1 cellular context compared by ENCODE assay signal in the genomic region with DNA sequence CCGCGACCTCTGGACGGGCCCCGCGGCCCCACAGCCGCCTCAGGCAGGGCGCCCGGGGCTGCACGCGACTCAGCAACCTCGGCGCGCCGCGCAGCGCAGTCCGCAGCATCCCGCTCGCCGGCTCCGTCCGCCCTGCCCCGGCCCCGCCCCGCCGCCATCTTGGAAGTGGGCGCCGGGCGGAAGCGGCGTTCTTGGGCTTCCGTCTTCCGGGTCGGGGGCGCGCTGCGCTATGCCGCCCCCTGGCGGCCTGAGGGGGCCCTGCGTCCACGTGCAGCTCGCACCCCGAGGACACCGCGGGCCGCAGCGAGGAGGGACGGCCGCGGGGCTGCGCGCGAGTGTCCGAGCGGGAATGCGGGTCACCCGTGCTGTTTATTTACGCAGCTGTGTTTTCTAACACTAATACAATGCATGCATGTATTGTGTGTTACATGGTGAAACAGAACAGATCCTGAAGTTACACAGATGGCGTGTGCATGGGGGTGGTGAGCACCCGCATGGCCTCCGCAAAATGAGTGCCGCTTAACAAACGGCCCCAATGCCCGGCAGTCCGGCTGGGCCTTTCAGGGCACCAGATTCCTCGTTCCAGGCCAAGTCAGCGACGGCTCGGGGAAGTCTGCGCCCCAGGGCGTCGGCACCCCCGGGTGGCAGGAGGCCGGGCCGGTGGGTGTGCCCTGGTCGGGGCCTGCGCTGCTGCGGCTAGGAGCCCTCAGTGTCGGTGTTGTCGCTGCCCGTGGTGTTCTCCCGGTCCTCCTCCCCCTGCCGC.
A peak's percentile ranks its signal among the peaks of the same experiment; 100 is the strongest.
TF ChIP-seq lines count a peak whose summit lies in the region.

A gene (minus strand): TSS at position 139 of the 763 bp plus-strand sequence. CDS start 30 bp downstream, at position 109.

TF ChIP-seq in HepG2, 621 proteins besides CTCF, POLR2A, EP300 and RAD21 (continued from another document and continues in another):
- TF ChIP-seq, protein P1, sequence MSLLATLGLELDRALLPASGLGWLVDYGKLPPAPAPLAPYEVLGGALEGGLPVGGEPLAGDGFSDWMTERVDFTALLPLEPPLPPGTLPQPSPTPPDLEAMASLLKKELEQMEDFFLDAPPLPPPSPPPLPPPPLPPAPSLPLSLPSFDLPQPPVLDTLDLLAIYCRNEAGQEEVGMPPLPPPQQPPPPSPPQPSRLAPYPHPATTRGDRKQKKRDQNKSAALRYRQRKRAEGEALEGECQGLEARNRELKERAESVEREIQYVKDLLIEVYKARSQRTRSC (CRISPR knock-in tag; IDR thresholded peaks at IDR 0.05; ENCODE audit: low read depth), result 0 out of 2 replicates have a peak, but pooled peaks have one; percentile 83
- TF ChIP-seq PLRG1 (conservative IDR thresholded peaks at IDR 0.05) (no peak), ZSCAN22 (CRISPR knock-in tag; IDR thresholded peaks at IDR 0.05) (peak; percentile 79; the same call in 1 of the 2 replicates), ZNF10 (CRISPR knock-in tag; IDR thresholded peaks at IDR 0.05; ENCODE audit: borderline replicate concordance, low read depth) (no peak), ZNF431 (CRISPR knock-in tag; IDR thresholded peaks at IDR 0.05; ENCODE audit: borderline replicate concordance, low read depth) (peak; percentile 74; the same call in 1 of the 2 replicates), PHF5A (CRISPR knock-in tag; IDR thresholded peaks at IDR 0.05; ENCODE audit: low read depth, unreplicated experiment) (no peak), ELF3 (CRISPR knock-in tag; IDR thresholded peaks at IDR 0.05) (peak; percentile 97), HDAC6 (IDR thresholded peaks at IDR 0.05; ENCODE audit: low read depth, low read length) (no peak), MTF2 (CRISPR knock-in tag; IDR thresholded peaks at IDR 0.05; ENCODE audit: borderline replicate concordance) (no peak), SP1 (IDR thresholded peaks at IDR 0.05) (no peak), SP1 (CRISPR knock-in tag; IDR thresholded peaks at IDR 0.05) (peak; percentile 64), MAZ (IDR thresholded peaks at IDR 0.05; ENCODE audit: borderline replicate concordance, low read depth, low read length) (no peak; the same call in 1 of the 2 replicates), MAZ (CRISPR knock-in tag; IDR thresholded peaks at IDR 0.05; ENCODE audit: low read depth) (peak; percentile 93), SNAPC2 (CRISPR knock-in tag; IDR thresholded peaks at IDR 0.05) (0 out of 2 replicates have a peak, but pooled peaks have one; percentile 31), HMGA1 (CRISPR knock-in tag; conservative IDR thresholded peaks at IDR 0.05) (no peak), NCOA2 (CRISPR knock-in tag; IDR thresholded peaks at IDR 0.05) (no peak), EEA1 (CRISPR knock-in tag; IDR thresholded peaks at IDR 0.05; ENCODE audit: borderline replicate concordance) (no peak), HMG20A (CRISPR knock-in tag; IDR thresholded peaks at IDR 0.05; ENCODE audit: borderline replicate concordance) (no peak), CAMTA2 (CRISPR knock-in tag; IDR thresholded peaks at IDR 0.05; ENCODE audit: borderline replicate concordance) (no peak), POGZ (CRISPR knock-in tag; IDR thresholded peaks at IDR 0.05) (0 out of 2 replicates have a peak, but pooled peaks have one; percentile 34), ZNF12 (CRISPR knock-in tag; IDR thresholded peaks at IDR 0.05) (peak; percentile 44; the same call in 1 of the 2 replicates), ZNF589 (CRISPR knock-in tag; conservative IDR thresholded peaks at IDR 0.05) (peak; percentile 85), TBX3 (IDR thresholded peaks at IDR 0.05; ENCODE audit: borderline replicate concordance) (peak; percentile 63), SAP130 (CRISPR knock-in tag; IDR thresholded peaks at IDR 0.05; ENCODE audit: low read depth) (peak; percentile 94), TSC22D2 (CRISPR knock-in tag; IDR thresholded peaks at IDR 0.05; ENCODE audit: borderline replicate concordance) (peak; percentile 91), SMARCE1 (IDR thresholded peaks at IDR 0.05; ENCODE audit: borderline replicate concordance) (no peak), ZNF766 (CRISPR knock-in tag; IDR thresholded peaks at IDR 0.05; ENCODE audit: borderline replicate concordance) (peak; percentile 87; the same call in 1 of the 2 replicates), NFE2L2 (IDR thresholded peaks at IDR 0.05; ENCODE audit: low read length) (no peak), ZNF713 (CRISPR knock-in tag; IDR thresholded peaks at IDR 0.05) (no peak), ZNF256 (CRISPR knock-in tag; conservative IDR thresholded peaks at IDR 0.05) (no peak), ZNF225 (CRISPR knock-in tag; IDR thresholded peaks at IDR 0.05) (no peak; the same call in 1 of the 2 replicates), SMARCC2 (IDR thresholded peaks at IDR 0.05) (no peak)
- TF ChIP-seq, protein P2, sequence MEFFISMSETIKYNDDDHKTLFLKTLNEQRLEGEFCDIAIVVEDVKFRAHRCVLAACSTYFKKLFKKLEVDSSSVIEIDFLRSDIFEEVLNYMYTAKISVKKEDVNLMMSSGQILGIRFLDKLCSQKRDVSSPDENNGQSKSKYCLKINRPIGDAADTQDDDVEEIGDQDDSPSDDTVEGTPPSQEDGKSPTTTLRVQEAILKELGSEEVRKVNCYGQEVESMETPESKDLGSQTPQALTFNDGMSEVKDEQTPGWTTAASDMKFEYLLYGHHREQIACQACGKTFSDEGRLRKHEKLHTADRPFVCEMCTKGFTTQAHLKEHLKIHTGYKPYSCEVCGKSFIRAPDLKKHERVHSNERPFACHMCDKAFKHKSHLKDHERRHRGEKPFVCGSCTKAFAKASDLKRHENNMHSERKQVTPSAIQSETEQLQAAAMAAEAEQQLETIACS (CRISPR knock-in tag; IDR thresholded peaks at IDR 0.05), result peak; percentile 94
- TF ChIP-seq, protein P3, sequence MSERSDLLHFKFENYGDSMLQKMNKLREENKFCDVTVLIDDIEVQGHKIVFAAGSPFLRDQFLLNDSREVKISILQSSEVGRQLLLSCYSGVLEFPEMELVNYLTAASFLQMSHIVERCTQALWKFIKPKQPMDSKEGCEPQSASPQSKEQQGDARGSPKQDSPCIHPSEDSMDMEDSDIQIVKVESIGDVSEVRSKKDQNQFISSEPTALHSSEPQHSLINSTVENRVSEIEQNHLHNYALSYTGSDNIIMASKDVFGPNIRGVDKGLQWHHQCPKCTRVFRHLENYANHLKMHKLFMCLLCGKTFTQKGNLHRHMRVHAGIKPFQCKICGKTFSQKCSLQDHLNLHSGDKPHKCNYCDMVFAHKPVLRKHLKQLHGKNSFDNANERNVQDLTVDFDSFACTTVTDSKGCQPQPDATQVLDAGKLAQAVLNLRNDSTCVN (CRISPR knock-in tag; IDR thresholded peaks at IDR 0.05; ENCODE audit: borderline replicate concordance), result peak; percentile 21; the same call in 1 of the 2 replicates
- TF ChIP-seq, protein P4, sequence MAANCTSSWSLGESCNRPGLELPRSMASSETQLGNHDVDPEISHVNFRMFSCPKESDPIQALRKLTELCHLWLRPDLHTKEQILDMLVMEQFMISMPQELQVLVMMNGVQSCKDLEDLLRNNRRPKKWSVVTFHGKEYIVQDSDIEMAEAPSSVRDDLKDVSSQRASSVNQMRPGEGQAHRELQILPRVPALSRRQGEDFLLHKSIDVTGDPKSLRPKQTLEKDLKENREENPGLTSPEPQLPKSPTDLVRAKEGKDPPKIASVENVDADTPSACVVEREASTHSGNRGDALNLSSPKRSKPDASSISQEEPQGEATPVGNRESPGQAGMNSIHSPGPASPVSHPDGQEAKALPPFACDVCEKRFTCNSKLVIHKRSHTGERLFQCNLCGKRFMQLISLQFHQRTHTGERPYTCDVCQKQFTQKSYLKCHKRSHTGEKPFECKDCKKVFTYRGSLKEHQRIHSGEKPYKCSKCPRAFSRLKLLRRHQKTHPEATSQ (CRISPR knock-in tag; IDR thresholded peaks at IDR 0.05; ENCODE audit: borderline replicate concordance), result peak; percentile 88
- TF ChIP-seq, protein P5, sequence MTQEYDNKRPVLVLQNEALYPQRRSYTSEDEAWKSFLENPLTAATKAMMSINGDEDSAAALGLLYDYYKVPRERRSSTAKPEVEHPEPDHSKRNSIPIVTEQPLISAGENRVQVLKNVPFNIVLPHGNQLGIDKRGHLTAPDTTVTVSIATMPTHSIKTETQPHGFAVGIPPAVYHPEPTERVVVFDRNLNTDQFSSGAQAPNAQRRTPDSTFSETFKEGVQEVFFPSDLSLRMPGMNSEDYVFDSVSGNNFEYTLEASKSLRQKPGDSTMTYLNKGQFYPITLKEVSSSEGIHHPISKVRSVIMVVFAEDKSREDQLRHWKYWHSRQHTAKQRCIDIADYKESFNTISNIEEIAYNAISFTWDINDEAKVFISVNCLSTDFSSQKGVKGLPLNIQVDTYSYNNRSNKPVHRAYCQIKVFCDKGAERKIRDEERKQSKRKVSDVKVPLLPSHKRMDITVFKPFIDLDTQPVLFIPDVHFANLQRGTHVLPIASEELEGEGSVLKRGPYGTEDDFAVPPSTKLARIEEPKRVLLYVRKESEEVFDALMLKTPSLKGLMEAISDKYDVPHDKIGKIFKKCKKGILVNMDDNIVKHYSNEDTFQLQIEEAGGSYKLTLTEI (CRISPR knock-in tag; conservative IDR thresholded peaks at IDR 0.05), result no peak
- TF ChIP-seq, protein P6, sequence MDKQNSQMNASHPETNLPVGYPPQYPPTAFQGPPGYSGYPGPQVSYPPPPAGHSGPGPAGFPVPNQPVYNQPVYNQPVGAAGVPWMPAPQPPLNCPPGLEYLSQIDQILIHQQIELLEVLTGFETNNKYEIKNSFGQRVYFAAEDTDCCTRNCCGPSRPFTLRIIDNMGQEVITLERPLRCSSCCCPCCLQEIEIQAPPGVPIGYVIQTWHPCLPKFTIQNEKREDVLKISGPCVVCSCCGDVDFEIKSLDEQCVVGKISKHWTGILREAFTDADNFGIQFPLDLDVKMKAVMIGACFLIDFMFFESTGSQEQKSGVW (CRISPR knock-in tag; IDR thresholded peaks at IDR 0.05; ENCODE audit: borderline replicate concordance), result no peak
- TF ChIP-seq, protein P7, sequence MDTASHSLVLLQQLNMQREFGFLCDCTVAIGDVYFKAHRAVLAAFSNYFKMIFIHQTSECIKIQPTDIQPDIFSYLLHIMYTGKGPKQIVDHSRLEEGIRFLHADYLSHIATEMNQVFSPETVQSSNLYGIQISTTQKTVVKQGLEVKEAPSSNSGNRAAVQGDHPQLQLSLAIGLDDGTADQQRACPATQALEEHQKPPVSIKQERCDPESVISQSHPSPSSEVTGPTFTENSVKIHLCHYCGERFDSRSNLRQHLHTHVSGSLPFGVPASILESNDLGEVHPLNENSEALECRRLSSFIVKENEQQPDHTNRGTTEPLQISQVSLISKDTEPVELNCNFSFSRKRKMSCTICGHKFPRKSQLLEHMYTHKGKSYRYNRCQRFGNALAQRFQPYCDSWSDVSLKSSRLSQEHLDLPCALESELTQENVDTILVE (CRISPR knock-in tag; IDR thresholded peaks at IDR 0.05), result no peak
- TF ChIP-seq, protein P8, sequence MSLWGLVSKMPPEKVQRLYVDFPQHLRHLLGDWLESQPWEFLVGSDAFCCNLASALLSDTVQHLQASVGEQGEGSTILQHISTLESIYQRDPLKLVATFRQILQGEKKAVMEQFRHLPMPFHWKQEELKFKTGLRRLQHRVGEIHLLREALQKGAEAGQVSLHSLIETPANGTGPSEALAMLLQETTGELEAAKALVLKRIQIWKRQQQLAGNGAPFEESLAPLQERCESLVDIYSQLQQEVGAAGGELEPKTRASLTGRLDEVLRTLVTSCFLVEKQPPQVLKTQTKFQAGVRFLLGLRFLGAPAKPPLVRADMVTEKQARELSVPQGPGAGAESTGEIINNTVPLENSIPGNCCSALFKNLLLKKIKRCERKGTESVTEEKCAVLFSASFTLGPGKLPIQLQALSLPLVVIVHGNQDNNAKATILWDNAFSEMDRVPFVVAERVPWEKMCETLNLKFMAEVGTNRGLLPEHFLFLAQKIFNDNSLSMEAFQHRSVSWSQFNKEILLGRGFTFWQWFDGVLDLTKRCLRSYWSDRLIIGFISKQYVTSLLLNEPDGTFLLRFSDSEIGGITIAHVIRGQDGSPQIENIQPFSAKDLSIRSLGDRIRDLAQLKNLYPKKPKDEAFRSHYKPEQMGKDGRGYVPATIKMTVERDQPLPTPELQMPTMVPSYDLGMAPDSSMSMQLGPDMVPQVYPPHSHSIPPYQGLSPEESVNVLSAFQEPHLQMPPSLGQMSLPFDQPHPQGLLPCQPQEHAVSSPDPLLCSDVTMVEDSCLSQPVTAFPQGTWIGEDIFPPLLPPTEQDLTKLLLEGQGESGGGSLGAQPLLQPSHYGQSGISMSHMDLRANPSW (CRISPR knock-in tag; IDR thresholded peaks at IDR 0.05; ENCODE audit: borderline replicate concordance), result no peak
- TF ChIP-seq, protein P9, sequence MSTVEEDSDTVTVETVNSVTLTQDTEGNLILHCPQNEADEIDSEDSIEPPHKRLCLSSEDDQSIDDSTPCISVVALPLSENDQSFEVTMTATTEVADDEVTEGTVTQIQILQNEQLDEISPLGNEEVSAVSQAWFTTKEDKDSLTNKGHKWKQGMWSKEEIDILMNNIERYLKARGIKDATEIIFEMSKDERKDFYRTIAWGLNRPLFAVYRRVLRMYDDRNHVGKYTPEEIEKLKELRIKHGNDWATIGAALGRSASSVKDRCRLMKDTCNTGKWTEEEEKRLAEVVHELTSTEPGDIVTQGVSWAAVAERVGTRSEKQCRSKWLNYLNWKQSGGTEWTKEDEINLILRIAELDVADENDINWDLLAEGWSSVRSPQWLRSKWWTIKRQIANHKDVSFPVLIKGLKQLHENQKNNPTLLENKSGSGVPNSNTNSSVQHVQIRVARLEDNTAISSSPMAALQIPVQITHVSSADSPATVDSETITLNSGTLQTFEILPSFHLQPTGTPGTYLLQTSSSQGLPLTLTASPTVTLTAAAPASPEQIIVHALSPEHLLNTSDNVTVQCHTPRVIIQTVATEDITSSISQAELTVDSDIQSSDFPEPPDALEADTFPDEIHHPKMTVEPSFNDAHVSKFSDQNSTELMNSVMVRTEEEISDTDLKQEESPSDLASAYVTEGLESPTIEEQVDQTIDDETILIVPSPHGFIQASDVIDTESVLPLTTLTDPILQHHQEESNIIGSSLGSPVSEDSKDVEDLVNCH (CRISPR knock-in tag; IDR thresholded peaks at IDR 0.05), result no peak
- TF ChIP-seq, protein P10, sequence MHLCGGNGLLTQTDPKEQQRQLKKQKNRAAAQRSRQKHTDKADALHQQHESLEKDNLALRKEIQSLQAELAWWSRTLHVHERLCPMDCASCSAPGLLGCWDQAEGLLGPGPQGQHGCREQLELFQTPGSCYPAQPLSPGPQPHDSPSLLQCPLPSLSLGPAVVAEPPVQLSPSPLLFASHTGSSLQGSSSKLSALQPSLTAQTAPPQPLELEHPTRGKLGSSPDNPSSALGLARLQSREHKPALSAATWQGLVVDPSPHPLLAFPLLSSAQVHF (CRISPR knock-in tag; IDR thresholded peaks at IDR 0.05), result peak; percentile 97
- TF ChIP-seq, protein P11, sequence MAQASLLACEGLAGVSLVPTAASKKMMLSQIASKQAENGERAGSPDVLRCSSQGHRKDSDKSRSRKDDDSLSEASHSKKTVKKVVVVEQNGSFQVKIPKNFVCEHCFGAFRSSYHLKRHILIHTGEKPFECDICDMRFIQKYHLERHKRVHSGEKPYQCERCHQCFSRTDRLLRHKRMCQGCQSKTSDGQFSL (CRISPR knock-in tag; IDR thresholded peaks at IDR 0.05), result peak; percentile 59; the same call in 1 of the 2 replicates
- TF ChIP-seq, protein P12, sequence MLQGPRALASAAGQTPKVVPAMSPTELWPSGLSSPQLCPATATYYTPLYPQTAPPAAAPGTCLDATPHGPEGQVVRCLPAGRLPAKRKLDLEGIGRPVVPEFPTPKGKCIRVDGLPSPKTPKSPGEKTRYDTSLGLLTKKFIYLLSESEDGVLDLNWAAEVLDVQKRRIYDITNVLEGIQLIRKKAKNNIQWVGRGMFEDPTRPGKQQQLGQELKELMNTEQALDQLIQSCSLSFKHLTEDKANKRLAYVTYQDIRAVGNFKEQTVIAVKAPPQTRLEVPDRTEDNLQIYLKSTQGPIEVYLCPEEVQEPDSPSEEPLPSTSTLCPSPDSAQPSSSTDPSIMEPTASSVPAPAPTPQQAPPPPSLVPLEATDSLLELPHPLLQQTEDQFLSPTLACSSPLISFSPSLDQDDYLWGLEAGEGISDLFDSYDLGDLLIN (CRISPR knock-in tag; IDR thresholded peaks at IDR 0.05; ENCODE audit: borderline replicate concordance), result peak; percentile 36; the same call in 1 of the 2 replicates
